In the genomic region with DNA sequence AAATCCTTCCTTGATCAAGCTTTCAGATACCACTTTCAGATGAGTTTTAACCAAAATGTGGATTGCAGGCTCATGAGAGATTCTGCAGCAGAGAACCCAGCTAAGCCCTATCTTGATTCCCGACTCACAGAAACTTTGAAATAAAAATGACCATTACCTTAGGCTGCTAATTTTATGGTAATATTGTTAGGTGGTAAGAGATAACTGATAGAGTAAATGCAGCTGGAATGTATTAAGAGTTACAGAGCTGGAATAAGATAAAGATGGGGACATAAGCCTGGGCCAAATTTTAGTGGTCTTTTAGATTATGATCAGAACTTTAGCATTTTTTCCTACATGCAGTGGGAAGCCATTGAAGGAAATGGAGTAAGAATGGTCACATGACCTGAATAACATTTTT, we compare ENCODE assay signal across 22 cellular contexts.
"Had no signal": no experiment of that assay in that cellular context is flagged by ENCODE, and none has a peak within 500 bp of the region (broad histone marks: within the 10 kb centered on the region; RNA-seq: fewer than 3 reads in every experiment).

No MANE protein-coding gene starts in this region.

- H2AFZ ChIP-seq: hepatocyte had no signal

- H3K4me1 ChIP-seq: left ventricle myocardium inferior, right atrium auricular region, stomach, testis, thyroid gland, transverse colon, upper lobe of left lung, vagina had no signal

- H3K79me2 ChIP-seq: hepatocyte had no signal

- H3K9me3 ChIP-seq: ovary, testis, thyroid gland, transverse colon, vagina had no signal

- H3K36me3 ChIP-seq: left ventricle myocardium inferior, ovary, right atrium auricular region, stomach, thyroid gland, transverse colon, upper lobe of left lung, vagina had no signal

- H3K4me3 ChIP-seq: hepatocyte, left ventricle myocardium inferior, ovary, right atrium auricular region, skin epidermis, stomach, testis, thyroid gland, transverse colon, upper lobe of left lung, vagina had no signal

- H3K27ac ChIP-seq: hepatocyte, left ventricle myocardium inferior, ovary, right atrium auricular region, skin epidermis, stomach, testis, thyroid gland, transverse colon, upper lobe of left lung, vagina had no signal

- H3K4me2 ChIP-seq: hepatocyte had no signal

- ATAC-seq: natural killer cell; sciatic nerve; stimulated activated naive B cell treated with anti-CD40 and anti-IgM and Interleukin-4, amounts not matched to agents 10 μg/mL and 1 μg/mL and 100 μg/mL, for 72 hours; stimulated activated naive CD8-positive, alpha-beta T cell treated with anti-CD3 and anti-CD28 coated beads, Interleukin-15, Interleukin-2, amounts not matched to agents 100 U/mL and 50 U/mL, for 24 hours had no signal

- DNase-seq: islet precursor cell; left ventricle myocardium inferior; naive B cell; natural killer cell; nephron progenitor cell; ovary; stimulated activated CD4-positive, alpha-beta T cell treated with anti-CD3 and anti-CD28 coated beads, Interleukin-12 subunit alpha, Interleukin-12 subunit beta, amount 100 ng/mL, for 4 hours; stimulated activated CD4-positive, alpha-beta T cell treated with anti-CD3 and anti-CD28 coated beads, Interleukin-15, amount 100 ng/mL, for 24 hours; stimulated activated CD4-positive, alpha-beta T cell treated with anti-CD3 and anti-CD28 coated beads, Interleukin-2, amount 100 ng/mL, for 24 hours; stimulated activated CD4-positive, alpha-beta T cell treated with anti-CD3 and anti-CD28 coated beads, Interleukin-4, amount 100 ng/mL, for 1 hour; stimulated activated naive B cell treated with anti-CD40 and anti-IgM and Interleukin-4, amounts not matched to agents 10 μg/mL and 1 μg/mL and 100 μg/mL, for 72 hours; stimulated activated naive CD8-positive, alpha-beta T cell treated with anti-CD3 and anti-CD28 coated beads, Interleukin-15, Interleukin-2, amounts not matched to agents 100 U/mL and 50 U/mL, for 24 hours; stomach; testis; thyroid gland; transverse colon; upper lobe of left lung had no signal

- H3K27me3 ChIP-seq: hepatocyte, ovary, right atrium auricular region, stomach, testis, thyroid gland, transverse colon, upper lobe of left lung, vagina had no signal
